ENCODE assay signal across 14 cellular contexts in the genomic region with DNA sequence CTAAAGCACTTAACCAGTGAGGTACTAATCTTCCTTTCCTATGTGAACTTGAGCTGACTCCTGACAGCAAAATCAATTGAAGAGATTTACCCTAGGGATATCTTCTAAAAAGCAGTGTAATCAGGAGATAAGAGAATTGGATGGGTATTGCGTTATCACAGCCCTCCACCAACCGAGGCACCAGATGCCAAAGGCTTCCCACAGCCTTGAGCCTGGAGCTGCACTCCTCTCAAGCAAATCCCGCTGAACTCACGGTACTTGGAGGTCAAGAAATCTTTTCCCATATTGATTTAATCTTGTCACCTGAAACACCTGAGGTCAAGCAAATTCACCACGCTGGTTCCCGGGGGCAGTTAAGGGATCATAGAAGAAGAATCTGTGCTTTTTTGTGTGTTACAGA.
DNase-seq lines count a peak whose midpoint lies in the region; ATAC-seq and TF ChIP-seq lines count a peak whose summit lies in the region.
"Had no signal": no experiment of that assay in that cellular context is flagged by ENCODE, and none has a peak within 500 bp of the region (broad histone marks: within the 10 kb centered on the region; RNA-seq: fewer than 3 reads in every experiment).

No MANE protein-coding gene starts in this region.

- no peak for ATAC-seq in SK-N-SH treated with all-trans-retinoic acid at 6 μM for 48 hours
- no peak for ATAC-seq in HG03378 (IDR thresholded peaks at IDR 0.05; ENCODE audit: unreplicated experiment)
- ATAC-seq: CD8-positive, alpha-beta T cell; GM23338 had no signal

- DNase-seq in SK-N-SH (peak; percentile 12), SK-N-DZ (ENCODE audit: low spot score) (peak; percentile 73), cardiac septum (ENCODE audit: low spot score) (no peak), NCI-H2227 (lab: John Stamatoyannopoulos, UW; ENCODE audit: unreplicated experiment) (no peak)
- DNase-seq: 8988T; Calu3; CD8-positive, alpha-beta T cell; HCEC 1CT had no signal

- H3K4me1 ChIP-seq in SK-N-SH (ENCODE audit: control insufficient read depth in 1 of 2, insufficient read depth in 2 of 2, low read depth in 1 of 2, low read length in 1 of 2) (peaks cover 0 to 5% of the 10 kb centered on the region in 2 experiments; a peak in 2 of 4 replicates), parathyroid adenoma (no peaks in the 10 kb centered on the region)

- H3K27me3 ChIP-seq in SK-N-SH (ENCODE audit: insufficient read depth) (no peaks in the 10 kb centered on the region), parathyroid adenoma (ENCODE audit: control insufficient read depth, insufficient read depth, low read length) (no peaks in the 10 kb centered on the region)
- H3K27me3 ChIP-seq: BLaER1 treated with 17β-estradiol and CSF1 and Interleukin-3, amounts not matched to agents 10 nM and 100 nM had no signal

- H3K79me2 ChIP-seq in SK-N-SH (ENCODE audit: insufficient read depth) (no peaks in the 10 kb centered on the region), parathyroid adenoma (no peaks in the 10 kb centered on the region)

- CTCF ChIA-PET in SK-N-SH (lab: Yijun Ruan, JAX): no interaction called here

- H2AFZ ChIP-seq in SK-N-SH (ENCODE audit: low read depth) (no peak overlapping the region), parathyroid adenoma (peak overlapping the region; percentile 29)
- H2AFZ ChIP-seq: GM23338 had no signal

- TF ChIP-seq CTCF in SK-N-SH (IDR thresholded peaks at IDR 0.05): no peak
- TF ChIP-seq CTCF in parathyroid adenoma (IDR thresholded peaks at IDR 0.05): no peak

- H3K9ac ChIP-seq in SK-N-SH (no peak overlapping the region), parathyroid adenoma (no peak overlapping the region)
- H3K9ac ChIP-seq: BLaER1 treated with 17β-estradiol and CSF1 and Interleukin-3, amounts not matched to agents 10 nM and 100 nM had no signal

- TF ChIP-seq RAD21 in SK-N-SH (IDR thresholded peaks at IDR 0.05; ENCODE audit: low read length): no peak

- 37% methylated on average over 6 of the region's 6 CpGs for WGBS in SK-N-SH (ENCODE audit: low lambda C conversion rate)

- H4K20me1 ChIP-seq in SK-N-SH (ENCODE audit: insufficient read depth): no peaks in the 10 kb centered on the region
- H4K20me1 ChIP-seq: BLaER1 treated with 17β-estradiol and CSF1 and Interleukin-3, amounts not matched to agents 10 nM and 100 nM had no signal

- H3K36me3 ChIP-seq in SK-N-SH (replicated peaks in 1 of 2; ENCODE audit: control insufficient read depth in 1 of 2, insufficient read depth in 2 of 2, low read length in 1 of 2) (no peaks in the 10 kb centered on the region), parathyroid adenoma (ENCODE audit: control insufficient read depth, insufficient read depth, low read length) (no peaks in the 10 kb centered on the region)
- H3K36me3 ChIP-seq: BLaER1 treated with 17β-estradiol and CSF1 and Interleukin-3, amounts not matched to agents 10 nM and 100 nM had no signal

- H3K9me3 ChIP-seq in SK-N-SH (no peaks in the 10 kb centered on the region), parathyroid adenoma (ENCODE audit: control insufficient read depth, low read length) (no peaks in the 10 kb centered on the region)
- H3K9me3 ChIP-seq: BLaER1 treated with 17β-estradiol and CSF1 and Interleukin-3, amounts not matched to agents 10 nM and 100 nM had no signal

- no peak overlapping the region for H3K4me2 ChIP-seq in SK-N-SH
- no peak overlapping the region for H3K4me2 ChIP-seq in parathyroid adenoma (ENCODE audit: low read length)
- H3K4me2 ChIP-seq: BLaER1 treated with 17β-estradiol and CSF1 and Interleukin-3, amounts not matched to agents 10 nM and 100 nM; GM23338 had no signal

- intact Hi-C loops in cardiac septum (cut with DNase I): no loop called here

- H3K4me3 ChIP-seq in SK-N-SH (ENCODE audit: low read depth in 2 of 2, low read length in 1 of 2): no peak overlapping the region
- H3K4me3 ChIP-seq in parathyroid adenoma (ENCODE audit: low read depth, low read length): no peak overlapping the region
- H3K4me3 ChIP-seq: BLaER1 treated with 17β-estradiol and CSF1 and Interleukin-3, amounts not matched to agents 10 nM and 100 nM; GM23338 had no signal

- H3K27ac ChIP-seq in SK-N-SH (ENCODE audit: low read depth in 2 of 2, low read length in 1 of 2): no peak overlapping the region
- no peak overlapping the region for H3K27ac ChIP-seq in parathyroid adenoma
- H3K27ac ChIP-seq: BLaER1 treated with 17β-estradiol and CSF1 and Interleukin-3, amounts not matched to agents 10 nM and 100 nM; HL-60 had no signal

- no peaks in the 10 kb centered on the region for H3F3A ChIP-seq in SK-N-SH (replicated peaks; ENCODE audit: insufficient read depth)

- no peak for TF ChIP-seq EP300 in SK-N-SH (IDR thresholded peaks at IDR 0.05; ENCODE audit: borderline replicate concordance in 1 of 2, low read depth in 1 of 2, low read length in 1 of 2)

- no peaks in the 10 kb centered on the region for H3K9me2 ChIP-seq in SK-N-SH

- POLR2A ChIA-PET in SK-N-SH (lab: Yijun Ruan, JAX): no interaction called here

TF ChIP-seq in SK-N-SH, 30 proteins besides CTCF, POLR2A, EP300 and RAD21:
- peak; percentile 77 for TF ChIP-seq GATA2 (CRISPR knock-in tag; IDR thresholded peaks at IDR 0.05)
- TF ChIP-seq, protein P1, sequence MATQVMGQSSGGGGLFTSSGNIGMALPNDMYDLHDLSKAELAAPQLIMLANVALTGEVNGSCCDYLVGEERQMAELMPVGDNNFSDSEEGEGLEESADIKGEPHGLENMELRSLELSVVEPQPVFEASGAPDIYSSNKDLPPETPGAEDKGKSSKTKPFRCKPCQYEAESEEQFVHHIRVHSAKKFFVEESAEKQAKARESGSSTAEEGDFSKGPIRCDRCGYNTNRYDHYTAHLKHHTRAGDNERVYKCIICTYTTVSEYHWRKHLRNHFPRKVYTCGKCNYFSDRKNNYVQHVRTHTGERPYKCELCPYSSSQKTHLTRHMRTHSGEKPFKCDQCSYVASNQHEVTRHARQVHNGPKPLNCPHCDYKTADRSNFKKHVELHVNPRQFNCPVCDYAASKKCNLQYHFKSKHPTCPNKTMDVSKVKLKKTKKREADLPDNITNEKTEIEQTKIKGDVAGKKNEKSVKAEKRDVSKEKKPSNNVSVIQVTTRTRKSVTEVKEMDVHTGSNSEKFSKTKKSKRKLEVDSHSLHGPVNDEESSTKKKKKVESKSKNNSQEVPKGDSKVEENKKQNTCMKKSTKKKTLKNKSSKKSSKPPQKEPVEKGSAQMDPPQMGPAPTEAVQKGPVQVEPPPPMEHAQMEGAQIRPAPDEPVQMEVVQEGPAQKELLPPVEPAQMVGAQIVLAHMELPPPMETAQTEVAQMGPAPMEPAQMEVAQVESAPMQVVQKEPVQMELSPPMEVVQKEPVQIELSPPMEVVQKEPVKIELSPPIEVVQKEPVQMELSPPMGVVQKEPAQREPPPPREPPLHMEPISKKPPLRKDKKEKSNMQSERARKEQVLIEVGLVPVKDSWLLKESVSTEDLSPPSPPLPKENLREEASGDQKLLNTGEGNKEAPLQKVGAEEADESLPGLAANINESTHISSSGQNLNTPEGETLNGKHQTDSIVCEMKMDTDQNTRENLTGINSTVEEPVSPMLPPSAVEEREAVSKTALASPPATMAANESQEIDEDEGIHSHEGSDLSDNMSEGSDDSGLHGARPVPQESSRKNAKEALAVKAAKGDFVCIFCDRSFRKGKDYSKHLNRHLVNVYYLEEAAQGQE (IDR thresholded peaks at IDR 0.05; ENCODE audit: low read depth, low read length): no peak
- TF ChIP-seq GABPA (IDR thresholded peaks at IDR 0.05; ENCODE audit: low read depth): no peak
TF ChIP-seq in SK-N-SH: peak in this region for 1.

TF ChIP-seq in SK-N-SH treated with all-trans-retinoic acid at 6 μM for 48 hours, 23 proteins besides CTCF, POLR2A, EP300 and RAD21:
- TF ChIP-seq CSDC2 (CRISPR knock-in tag; IDR thresholded peaks at IDR 0.05) (no peak), ISL1 (CRISPR knock-in tag; IDR thresholded peaks at IDR 0.05) (no peak), ZC3H10 (CRISPR knock-in tag; IDR thresholded peaks at IDR 0.05) (no peak), SNAI2 (CRISPR knock-in tag; IDR thresholded peaks at IDR 0.05) (no peak), PPARA (CRISPR knock-in tag; IDR thresholded peaks at IDR 0.05; ENCODE audit: borderline replicate concordance) (no peak), ESRRG (CRISPR knock-in tag; IDR thresholded peaks at IDR 0.05) (no peak), RARB (CRISPR knock-in tag; IDR thresholded peaks at IDR 0.05) (no peak)
- TF ChIP-seq, protein P2, sequence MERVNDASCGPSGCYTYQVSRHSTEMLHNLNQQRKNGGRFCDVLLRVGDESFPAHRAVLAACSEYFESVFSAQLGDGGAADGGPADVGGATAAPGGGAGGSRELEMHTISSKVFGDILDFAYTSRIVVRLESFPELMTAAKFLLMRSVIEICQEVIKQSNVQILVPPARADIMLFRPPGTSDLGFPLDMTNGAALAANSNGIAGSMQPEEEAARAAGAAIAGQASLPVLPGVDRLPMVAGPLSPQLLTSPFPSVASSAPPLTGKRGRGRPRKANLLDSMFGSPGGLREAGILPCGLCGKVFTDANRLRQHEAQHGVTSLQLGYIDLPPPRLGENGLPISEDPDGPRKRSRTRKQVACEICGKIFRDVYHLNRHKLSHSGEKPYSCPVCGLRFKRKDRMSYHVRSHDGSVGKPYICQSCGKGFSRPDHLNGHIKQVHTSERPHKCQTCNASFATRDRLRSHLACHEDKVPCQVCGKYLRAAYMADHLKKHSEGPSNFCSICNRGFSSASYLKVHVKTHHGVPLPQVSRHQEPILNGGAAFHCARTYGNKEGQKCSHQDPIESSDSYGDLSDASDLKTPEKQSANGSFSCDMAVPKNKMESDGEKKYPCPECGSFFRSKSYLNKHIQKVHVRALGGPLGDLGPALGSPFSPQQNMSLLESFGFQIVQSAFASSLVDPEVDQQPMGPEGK (CRISPR knock-in tag; IDR thresholded peaks at IDR 0.05; ENCODE audit: borderline replicate concordance): no peak

Comparison
In these comparisons a context has a peak if more than half of its experiments do, and no peak if none do; other contexts are left out.
1. DNase-seq: peak in SK-N-SH (single experiment) and SK-N-DZ (single experiment); none in cardiac septum (single experiment) and NCI-H2227 (single experiment).